Comparison of ENCODE assay signal across 9 cellular contexts in genomic region chr5:149732500-149733128, GRCh38. TPM values are rescaled to one million over a fixed set of nuclear protein-coding genes. Genes with fewer than 3 reads are reported as not detected.
DNase-seq lines count a peak whose midpoint lies in the region; ATAC-seq, FAIRE-seq and TF ChIP-seq lines count a peak whose summit lies in the region.
"Had no signal": no experiment of that assay in that cellular context is flagged by ENCODE, and none has a peak within 500 bp of the region (broad histone marks: within the 10 kb centered on the region; RNA-seq: fewer than 3 reads in every experiment).

No MANE protein-coding gene starts in this region.

- H3K9me3 Mint-ChIP-seq in stimulated activated naive B cell treated with anti-CD40 and anti-IgM and Interleukin-4, amounts not matched to agents 10 μg/mL and 1 μg/mL and 100 μg/mL, for 72 hours: no peaks in the 10 kb centered on the region

- peaks cover 2 to 14% of the 10 kb centered on the region in 2 donors for H3K4me1 Mint-ChIP-seq in stimulated activated naive B cell treated with anti-CD40 and anti-IgM and Interleukin-4, amounts not matched to agents 10 μg/mL and 1 μg/mL and 100 μg/mL, for 72 hours

- H3K4me3 ChIP-seq in adipocyte (ENCODE audit: low read length) (peak overlapping the region; percentile 83), keratinocyte (ENCODE audit: control insufficient read depth in 2 of 3, extremely low read depth in 1 of 3, insufficient read depth in 2 of 3, low read depth in 1 of 3, low read length in 3 of 3) (peak overlapping the region; percentile 84 to 92 (median 87))

- no peaks in the 10 kb centered on the region for H4K20me1 ChIP-seq in keratinocyte (ENCODE audit: control insufficient read depth, extremely low read depth, insufficient read depth, low read length)

- H3K27me3 ChIP-seq in adipocyte (replicated peaks; ENCODE audit: control insufficient read depth, insufficient read depth, low read length): no peaks in the 10 kb centered on the region
- no peaks in the 10 kb centered on the region for H3K27me3 ChIP-seq in keratinocyte (ENCODE audit: control insufficient read depth, extremely low read depth, insufficient read depth, low read length)

- peaks cover 4% of the 10 kb centered on the region for H3K9me1 ChIP-seq in keratinocyte (ENCODE audit: control insufficient read depth, extremely low read depth, insufficient read depth, low read length)

- H3K4me3 Mint-ChIP-seq in stimulated activated naive B cell treated with anti-CD40 and anti-IgM and Interleukin-4, amounts not matched to agents 10 μg/mL and 1 μg/mL and 100 μg/mL, for 72 hours: peak overlapping the region; percentile 88 to 97

- H3K27ac ChIP-seq in keratinocyte (ENCODE audit: control insufficient read depth, insufficient read depth, low read length): peak overlapping the region; percentile 79

- H3K27ac Mint-ChIP-seq in stimulated activated naive B cell treated with anti-CD40 and anti-IgM and Interleukin-4, amounts not matched to agents 10 μg/mL and 1 μg/mL and 100 μg/mL, for 72 hours: no peak overlapping the region

- dilution Hi-C loops in keratinocyte (cut with MboI; ENCODE audit: extremely low pct_ligation_motif_present, low sequenced_read_pairs): no loop called here

- no peak overlapping the region for H2AFZ ChIP-seq in keratinocyte (ENCODE audit: control insufficient read depth, low read length)

- no peaks in the 10 kb centered on the region for H3K9me3 ChIP-seq in adipocyte (ENCODE audit: control insufficient read depth, low read length)
- no peaks in the 10 kb centered on the region for H3K9me3 ChIP-seq in keratinocyte (ENCODE audit: control insufficient read depth, low read depth, low read length)

- peak overlapping the region; percentile 88 for H3K4me2 ChIP-seq in keratinocyte (ENCODE audit: control insufficient read depth, extremely low read depth, insufficient read depth, low read depth, low read length)

- peak overlapping the region; percentile 91 for H3K9ac ChIP-seq in adipocyte (ENCODE audit: low read length)
- peak overlapping the region; percentile 83 for H3K9ac ChIP-seq in keratinocyte (ENCODE audit: control insufficient read depth, extremely low read depth, insufficient read depth, low read length)

- FAIRE-seq in keratinocyte (lab: Jason Lieb, UNC): no peak
- FAIRE-seq: A204.1 had no signal

- TF ChIP-seq CTCF in keratinocyte (optimal IDR thresholded peaks at IDR 0.05 in 1 of 3, IDR thresholded peaks at IDR 0.05 in 1 of 3, conservative IDR thresholded peaks at IDR 0.05 in 1 of 3; ENCODE audit: extremely low read depth in 1 of 3, insufficient read depth in 2 of 3, low read length in 3 of 3): no peak

- H3K36me3 ChIP-seq in adipocyte (ENCODE audit: control insufficient read depth, insufficient read depth, low read length, severe bottlenecking) (no peaks in the 10 kb centered on the region), keratinocyte (ENCODE audit: control insufficient read depth in 2 of 2, extremely low read depth in 1 of 2, insufficient read depth in 2 of 2, low read length in 2 of 2) (no peaks in the 10 kb centered on the region)

- H3K4me1 ChIP-seq in adipocyte (ENCODE audit: control insufficient read depth, insufficient read depth, low read length): peaks cover 13% of the 10 kb centered on the region
- H3K4me1 ChIP-seq in keratinocyte (ENCODE audit: control insufficient read depth, extremely low read depth, insufficient read depth, low read length): peaks cover 37% of the 10 kb centered on the region

- peaks cover 3 to 4% of the 10 kb centered on the region in 2 donors for H3K36me3 Mint-ChIP-seq in stimulated activated naive B cell treated with anti-CD40 and anti-IgM and Interleukin-4, amounts not matched to agents 10 μg/mL and 1 μg/mL and 100 μg/mL, for 72 hours

- ATAC-seq in stimulated activated naive B cell treated with anti-CD40 and anti-IgM and Interleukin-4, amounts not matched to agents 10 μg/mL and 1 μg/mL and 100 μg/mL, for 72 hours (replicated peaks): no peak
- ATAC-seq in GM21367 (IDR thresholded peaks at IDR 0.05; ENCODE audit: unreplicated experiment) (no peak), GM19324 (IDR thresholded peaks at IDR 0.05; ENCODE audit: low FRiP score, unreplicated experiment) (no peak), GM19452 (IDR thresholded peaks at IDR 0.05; ENCODE audit: unreplicated experiment) (no peak)

- DNase-seq in DMS 273 (lab: John Stamatoyannopoulos, UW; ENCODE audit: unreplicated experiment) (peak; percentile 30), DMS 273 treated with DMSO at 0.1 percent for 48 hours (lab: John Stamatoyannopoulos, UW) (no peak), adipocyte (ENCODE audit: low read depth) (no peak), keratinocyte (ENCODE audit: low read depth, low spot score) (no peak)
- no peak for DNase-seq in stimulated activated naive B cell treated with anti-CD40 and anti-IgM and Interleukin-4, amounts not matched to agents 10 μg/mL and 1 μg/mL and 100 μg/mL, for 72 hours

- peaks cover 30% of the 10 kb centered on the region for H3K79me2 ChIP-seq in keratinocyte (ENCODE audit: control insufficient read depth, insufficient read depth, low read length)

- H3K27me3 Mint-ChIP-seq in stimulated activated naive B cell treated with anti-CD40 and anti-IgM and Interleukin-4, amounts not matched to agents 10 μg/mL and 1 μg/mL and 100 μg/mL, for 72 hours: no peaks in the 10 kb centered on the region

RNA-seq across cellular contexts. Expression of gene PPARGC1B, which starts 2.5 kb away (rescaled TPM):
- polyA plus RNA-seq in keratinocyte: 1.5 to 2.2 TPM (median 1.6 TPM) in 3 replicates
- polyA plus RNA-seq in keratinocyte (2011; ENCODE audit: low read depth): 1.0 TPM
- 1.1 TPM in 2 replicates for polyA plus RNA-seq in keratinocyte (2011; cell fraction: cytosol; rRNA removed)
- polyA plus RNA-seq in keratinocyte (2011; cell fraction: nucleus; rRNA removed): 6.7 and 7.7 TPM in 2 replicates
- polyA plus RNA-seq in keratinocyte (2012; ENCODE audit: low replicate concordance): 1.8 and 2.1 TPM in 2 replicates
- polyA minus RNA-seq in keratinocyte: 3.5 to 8.7 TPM (median 3.6 TPM) in 3 replicates
- 2.5 TPM for polyA minus RNA-seq in keratinocyte (2011; cell fraction: cytosol; rRNA and poly(A)+ RNA removed)
- polyA minus RNA-seq in keratinocyte (2011; cell fraction: nucleus; rRNA and poly(A)+ RNA removed): 6.4 and 11.2 TPM in 2 replicates
